In genomic region chr5:135375040-135375439, GRCh38 we compare ENCODE assay signal across 17 cellular contexts. TPM values are rescaled to one million over a fixed set of nuclear protein-coding genes. Genes with fewer than 3 reads are reported as not detected.
DNase-seq lines count a peak whose midpoint lies in the region; ATAC-seq and TF ChIP-seq lines count a peak whose summit lies in the region.
"Had no signal": no experiment of that assay in that cellular context is flagged by ENCODE, and none has a peak within 500 bp of the region (broad histone marks: within the 10 kb centered on the region; RNA-seq: fewer than 3 reads in every experiment).

No MANE protein-coding gene starts in this region.

- peak overlapping the region; percentile 66 for H3K27ac Mint-ChIP-seq in T-helper 2 cell treated with Interferon-gamma antibody and Interleukin-4, amounts not matched to agents 5 μg/mL and 100 μg/mL, for 36 hours
- H3K27ac Mint-ChIP-seq: T-cell had no signal

- no peak overlapping the region for H3K4me3 Mint-ChIP-seq in T-helper 2 cell treated with Interferon-gamma antibody and Interleukin-4, amounts not matched to agents 5 μg/mL and 100 μg/mL, for 36 hours
- H3K4me3 Mint-ChIP-seq: T-cell had no signal

- TF ChIP-seq EP300 in sigmoid colon (IDR thresholded peaks at IDR 0.05), result no peak

- no peak for DNase-seq in T-helper 2 cell treated with Interferon-gamma antibody and Interleukin-4, amounts not matched to agents 5 μg/mL and 100 μg/mL, for 36 hours (ENCODE audit: low spot score)
- DNase-seq in T-helper 2 cell (no peak), fibroblast of gingiva (ENCODE audit: low read depth) (peak; percentile 77), sigmoid colon (no peak), upper lobe of right lung (no peak), inferior parietal cortex (ENCODE audit: extremely low spot score) (no peak)
- DNase-seq: DMS53; NCI-H1694 treated with DMSO at 0.1 percent for 48 hours; NCI-H226; NK-92 treated with Interleukin-12 subunit alpha and Interleukin-12 subunit beta, amount 100 ng/mL, for 24 hours; T-cell had no signal

- H3K27ac ChIP-seq in sigmoid colon, result peak overlapping the region in 3 of 4 donors; percentile 46 to 56 (median 48)
- no peak overlapping the region for H3K27ac ChIP-seq in upper lobe of right lung
- H3K27ac ChIP-seq: 22Rv1, C4-2B, tibial nerve had no signal

- no peaks in the 10 kb centered on the region for H3K9me3 ChIP-seq in Loucy (ENCODE audit: insufficient read depth, low read depth, low read length)
- H3K9me3 ChIP-seq in sigmoid colon, result no peaks in the 10 kb centered on the region
- H3K9me3 ChIP-seq in upper lobe of right lung, result no peaks in the 10 kb centered on the region
- H3K9me3 ChIP-seq: HAP-1, tibial nerve had no signal

- intact Hi-C loops in sigmoid colon (cut with DNase I) (no loop called here), upper lobe of right lung (cut with DNase I) (no loop called here)

- H3K4me3 ChIP-seq in Loucy (ENCODE audit: low read length, poor library complexity, severe bottlenecking) (peak overlapping the region; percentile 65), sigmoid colon (no peak overlapping the region), upper lobe of right lung (no peak overlapping the region)
- H3K4me3 ChIP-seq: HAP-1, tibial nerve had no signal

- H3K4me1 ChIP-seq in Loucy (ENCODE audit: insufficient read depth, low read length, poor library complexity, severe bottlenecking) (peaks cover 94% of the 10 kb centered on the region), sigmoid colon (peaks cover 0 to 91% (median 79%) of the 10 kb centered on the region in 4 donors), upper lobe of right lung (peaks cover 29% of the 10 kb centered on the region)
- H3K4me1 ChIP-seq: HAP-1 had no signal

- H3K9me3 Mint-ChIP-seq in T-helper 2 cell treated with Interferon-gamma antibody and Interleukin-4, amounts not matched to agents 5 μg/mL and 100 μg/mL, for 36 hours, result no peaks in the 10 kb centered on the region
- H3K9me3 Mint-ChIP-seq: T-cell had no signal

- no peak overlapping the region for H2AFZ ChIP-seq in Loucy (ENCODE audit: low read length)

- no peaks in the 10 kb centered on the region for H3K27me3 ChIP-seq in Loucy (ENCODE audit: insufficient read depth, low read length, poor library complexity, severe bottlenecking)
- H3K27me3 ChIP-seq in sigmoid colon, result no peaks in the 10 kb centered on the region
- H3K27me3 ChIP-seq in upper lobe of right lung, result no peaks in the 10 kb centered on the region
- H3K27me3 ChIP-seq: tibial nerve had no signal

- H3K9ac ChIP-seq in Loucy (ENCODE audit: low read depth, low read length, poor library complexity, severe bottlenecking), result peak overlapping the region; percentile 91

- no peak for TF ChIP-seq POLR2A in sigmoid colon (IDR thresholded peaks at IDR 0.05)

- peaks cover 26% of the 10 kb centered on the region for H4K20me1 ChIP-seq in Loucy (ENCODE audit: insufficient read depth, low read length, poor library complexity, severe bottlenecking)

- ATAC-seq in HG03460 (IDR thresholded peaks at IDR 0.05; ENCODE audit: unreplicated experiment) (no peak), upper lobe of right lung (no peak)
- ATAC-seq: T-cell had no signal

- H3K4me2 ChIP-seq in Loucy (ENCODE audit: low read depth, low read length, poor library complexity, severe bottlenecking), result peak overlapping the region; percentile 83

- TF ChIP-seq CTCF in Loucy (conservative IDR thresholded peaks at IDR 0.05; ENCODE audit: low read length) (no peak), sigmoid colon (IDR thresholded peaks at IDR 0.05) (no peak), upper lobe of right lung (IDR thresholded peaks at IDR 0.05) (no peak)

- peaks cover 78% of the 10 kb centered on the region for H3K36me3 Mint-ChIP-seq in T-helper 2 cell treated with Interferon-gamma antibody and Interleukin-4, amounts not matched to agents 5 μg/mL and 100 μg/mL, for 36 hours (ENCODE audit: low read depth)

- no peaks in the 10 kb centered on the region for H3K27me3 Mint-ChIP-seq in T-helper 2 cell treated with Interferon-gamma antibody and Interleukin-4, amounts not matched to agents 5 μg/mL and 100 μg/mL, for 36 hours (ENCODE audit: low read depth)
- H3K27me3 Mint-ChIP-seq: T-cell had no signal

- H3K36me3 ChIP-seq in Loucy (ENCODE audit: insufficient read depth, low read length) (peaks cover 82% of the 10 kb centered on the region), sigmoid colon (peaks cover 0 to 19% (median 2%) of the 10 kb centered on the region in 4 donors), upper lobe of right lung (peaks cover 58% of the 10 kb centered on the region)

- peaks cover 59% of the 10 kb centered on the region for H3F3A ChIP-seq in Loucy (ENCODE audit: low read depth)

- peaks cover 86% of the 10 kb centered on the region for H3K79me2 ChIP-seq in Loucy (ENCODE audit: insufficient read depth, low read length)

- no peaks in the 10 kb centered on the region for H3K9me2 ChIP-seq in Loucy (replicated peaks; ENCODE audit: low read depth, low read length)

- WGBS in sigmoid colon, 2 donors, result 75 to 86% methylated on average over 3 of the region's 3 CpGs

- peaks cover 86% of the 10 kb centered on the region for H3K4me1 Mint-ChIP-seq in T-helper 2 cell treated with Interferon-gamma antibody and Interleukin-4, amounts not matched to agents 5 μg/mL and 100 μg/mL, for 36 hours (ENCODE audit: low read depth)

RNA-seq across cellular contexts. Expression of gene MACROH2A1, which starts 24.0 kb away (rescaled TPM):
- total RNA-seq in sigmoid colon, result 100 to 1,000 TPM; 153 to 191 (median 179) TPM
- polyA plus RNA-seq in sigmoid colon, result 100 to 1,000 TPM; 123 to 202 (median 175) TPM
- total RNA-seq in upper lobe of right lung, result 179 TPM
